In genomic region chr7:158316466-158317031, GRCh38 we compare ENCODE assay signal across 22 cellular contexts.
DNase-seq lines count a peak whose midpoint lies in the region; ATAC-seq and TF ChIP-seq lines count a peak whose summit lies in the region.
"Had no signal": no experiment of that assay in that cellular context is flagged by ENCODE, and none has a peak within 500 bp of the region (broad histone marks: within the 10 kb centered on the region; RNA-seq: fewer than 3 reads in every experiment).

No MANE protein-coding gene starts in this region.

- H3K9me3 ChIP-seq in right atrium auricular region (no peaks in the 10 kb centered on the region), heart right ventricle (peaks cover 0 to 34% (median 0%) of the 10 kb centered on the region in 11 donors)
- H3K9me3 ChIP-seq: SJCRH30 had no signal

- peak overlapping the region; percentile 87 for H3K4me3 Mint-ChIP-seq in neural crest cell
- H3K4me3 Mint-ChIP-seq: CD4-positive, CD25-positive, alpha-beta regulatory T cell; GM23338; IgD-negative memory B cell had no signal

- intact Hi-C loops in heart right ventricle (cut with DNase I) = no loop called here

- H3K4me1 ChIP-seq in right atrium auricular region = no peaks in the 10 kb centered on the region
- peaks cover 0 to 8% (median 3%) of the 10 kb centered on the region in 9 donors for H3K4me1 ChIP-seq in heart right ventricle
- H3K4me1 ChIP-seq: SJCRH30 had no signal

- no peaks in the 10 kb centered on the region for H3K27me3 Mint-ChIP-seq in neural crest cell (ENCODE audit: low read depth)
- H3K27me3 Mint-ChIP-seq: CD4-positive, CD25-positive, alpha-beta regulatory T cell had no signal

- TF ChIP-seq CTCF in right atrium auricular region (IDR thresholded peaks at IDR 0.05) = no peak
- no peak for TF ChIP-seq CTCF in heart right ventricle (IDR thresholded peaks at IDR 0.05)
- no peak for TF ChIP-seq CTCF in neural crest cell (conservative IDR thresholded peaks at IDR 0.05)

- H3K36me3 Mint-ChIP-seq in neural crest cell (ENCODE audit: low read depth) = peaks cover 31% of the 10 kb centered on the region
- H3K36me3 Mint-ChIP-seq: CD4-positive, CD25-positive, alpha-beta regulatory T cell had no signal

- H3K36me3 ChIP-seq in right atrium auricular region = no peaks in the 10 kb centered on the region
- no peaks in the 10 kb centered on the region for H3K36me3 ChIP-seq in heart right ventricle
- H3K36me3 ChIP-seq: SJCRH30 had no signal

- H3K4me3 ChIP-seq in right atrium auricular region = no peak overlapping the region
- H3K4me3 ChIP-seq in heart right ventricle = no peak overlapping the region
- H3K4me3 ChIP-seq: SJCRH30 had no signal

- H3K27ac ChIP-seq in right atrium auricular region (no peak overlapping the region), heart right ventricle (peak overlapping the region in 1 of 10 donors; percentile 33)
- H3K27ac ChIP-seq: SJCRH30 had no signal

- H3K27ac Mint-ChIP-seq in neural crest cell (ENCODE audit: unreplicated experiment) = peak overlapping the region; percentile 96
- H3K27ac Mint-ChIP-seq: CD4-positive, CD25-positive, alpha-beta regulatory T cell; GM23338; IgD-negative memory B cell had no signal

- H3K27me3 ChIP-seq in right atrium auricular region = no peaks in the 10 kb centered on the region
- H3K27me3 ChIP-seq in heart right ventricle = peaks cover 0 to 44% (median 29%) of the 10 kb centered on the region in 7 donors
- H3K27me3 ChIP-seq: SJCRH30 had no signal

- DNase-seq in right atrium auricular region (ENCODE audit: low spot score) = peak; percentile 28
- no peak for DNase-seq in heart right ventricle
- peak; percentile 39 for DNase-seq in ecto neural progenitor cell (ENCODE audit: low spot score)
- DNase-seq in neural crest cell (ENCODE audit: low read depth, low spot score) = no peak
- DNase-seq in superior temporal gyrus (ENCODE audit: extremely low spot score) = peak; percentile 6
- no peak for DNase-seq in T-helper 2 cell
- DNase-seq in CD1c-positive myeloid dendritic cell (ENCODE audit: extremely low spot score) = no peak
- DNase-seq: AML-193; CD4-positive, CD25-positive, alpha-beta regulatory T cell; COR-L47; DMS79; Kasumi-1; NCI-H1417; NCI-H1694 treated with DMSO at 0.1 percent for 48 hours; NCI-H2081 treated with DMSO at 0.1 percent for 48 hours; NCI-H446; NCI-H526; OCI-M1; SJCRH30 had no signal

- peaks cover 6% of the 10 kb centered on the region for H3K9me3 Mint-ChIP-seq in neural crest cell

- peaks cover 21% of the 10 kb centered on the region for H3K4me1 Mint-ChIP-seq in neural crest cell
- H3K4me1 Mint-ChIP-seq: CD4-positive, CD25-positive, alpha-beta regulatory T cell; GM23338; IgD-negative memory B cell had no signal

- WGBS in heart right ventricle, 2 donors = 91 to 93% methylated on average over 35 of the region's 35 CpGs

- ATAC-seq in heart right ventricle (no peak), GM19463 (IDR thresholded peaks at IDR 0.05; ENCODE audit: unreplicated experiment) (no peak)

Comparison
In these comparisons a context has a peak if more than half of its experiments do, and no peak if none do; other contexts are left out.
1. DNase-seq: peak in right atrium auricular region (single experiment), ecto neural progenitor cell (single experiment) and superior temporal gyrus (single experiment); none in heart right ventricle (0 of 2), neural crest cell (single experiment), T-helper 2 cell (0 of 5) and CD1c-positive myeloid dendritic cell (single experiment).